ENCODE assay signal across 1 cellular context in the genomic region with DNA sequence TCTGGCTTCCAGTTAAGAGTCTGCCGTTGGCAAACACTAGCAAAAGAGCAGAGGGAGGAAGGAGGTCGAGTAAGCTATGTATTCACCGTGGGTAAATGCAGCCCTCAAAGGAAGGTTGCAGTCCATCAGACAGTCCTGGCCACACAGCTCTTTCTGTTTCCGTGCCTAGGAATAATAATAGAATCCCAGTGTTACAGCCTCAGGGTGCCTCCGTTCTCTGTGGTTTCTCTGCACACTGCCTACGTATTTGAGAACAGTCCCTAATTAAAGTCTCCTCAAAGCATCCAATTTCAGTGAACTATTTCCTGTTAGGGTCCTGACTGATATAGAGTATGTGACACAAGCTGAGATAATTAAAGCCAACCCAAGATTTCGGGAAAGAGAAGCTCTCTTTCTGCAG.
TF ChIP-seq lines count a peak whose summit lies in the region.

No MANE protein-coding gene starts in this region.

TF ChIP-seq in H1, 55 proteins besides CTCF, POLR2A, EP300 and RAD21:
- TF ChIP-seq CBX5 (IDR thresholded peaks at IDR 0.05; ENCODE audit: low read depth, low read length) (no peak), CBX8 (IDR thresholded peaks at IDR 0.05; ENCODE audit: borderline replicate concordance, low read depth, low read length) (no peak), SIN3A (conservative IDR thresholded peaks at IDR 0.05 in 1 of 2, IDR thresholded peaks at IDR 0.05 in 1 of 2; ENCODE audit: low read depth in 1 of 2, low read length in 2 of 2) (no peak), SP1 (IDR thresholded peaks at IDR 0.05; ENCODE audit: low read depth, low read length) (no peak), KDM5A (IDR thresholded peaks at IDR 0.05; ENCODE audit: low read length) (no peak), JUN (IDR thresholded peaks at IDR 0.05; ENCODE audit: low read depth, low read length) (no peak), TAF1 (IDR thresholded peaks at IDR 0.05; ENCODE audit: low read depth, low read length) (no peak), CHD2 (IDR thresholded peaks at IDR 0.05; ENCODE audit: low read length) (no peak), EGR1 (IDR thresholded peaks at IDR 0.05; ENCODE audit: borderline replicate concordance, low read depth, low read length) (no peak), NRF1 (IDR thresholded peaks at IDR 0.05; ENCODE audit: low read depth, low read length) (no peak)
- TF ChIP-seq, protein P1, sequence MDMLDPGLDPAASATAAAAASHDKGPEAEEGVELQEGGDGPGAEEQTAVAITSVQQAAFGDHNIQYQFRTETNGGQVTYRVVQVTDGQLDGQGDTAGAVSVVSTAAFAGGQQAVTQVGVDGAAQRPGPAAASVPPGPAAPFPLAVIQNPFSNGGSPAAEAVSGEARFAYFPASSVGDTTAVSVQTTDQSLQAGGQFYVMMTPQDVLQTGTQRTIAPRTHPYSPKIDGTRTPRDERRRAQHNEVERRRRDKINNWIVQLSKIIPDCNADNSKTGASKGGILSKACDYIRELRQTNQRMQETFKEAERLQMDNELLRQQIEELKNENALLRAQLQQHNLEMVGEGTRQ (IDR thresholded peaks at IDR 0.05; ENCODE audit: low read length), result no peak
